18 cellular contexts compared by ENCODE assay signal in the genomic region with DNA sequence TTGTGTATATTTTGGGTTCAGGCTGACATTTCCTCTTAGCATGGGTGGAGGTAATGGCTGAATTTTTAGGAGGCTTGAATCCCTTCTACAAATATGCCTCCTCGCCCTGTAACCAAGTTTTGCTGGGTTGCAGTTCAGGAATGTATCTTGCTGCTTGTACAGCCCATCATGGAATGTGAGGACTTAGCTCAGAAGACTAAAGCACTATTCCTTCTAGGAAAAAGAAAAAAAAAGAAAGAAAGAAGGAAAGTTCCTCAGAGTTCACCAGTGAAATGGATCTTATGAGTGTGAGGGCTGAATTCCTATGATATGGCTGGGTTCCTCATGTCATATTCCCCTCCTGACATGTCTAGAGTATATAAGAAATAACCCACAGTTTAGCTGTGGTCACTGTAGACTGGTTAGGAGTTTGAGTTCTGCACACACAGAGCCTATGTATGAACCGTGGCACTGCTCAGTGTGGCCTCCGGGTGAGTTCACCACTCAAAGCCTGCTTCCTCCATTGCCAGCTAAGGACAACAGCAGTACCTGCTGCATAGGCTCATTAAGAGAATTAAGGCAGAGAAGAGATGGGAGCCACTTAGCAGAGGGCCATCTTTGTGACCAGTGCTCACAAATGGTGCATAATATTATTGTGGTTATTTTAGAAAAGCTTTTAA.
DNase-seq lines count a peak whose midpoint lies in the region; ATAC-seq and TF ChIP-seq lines count a peak whose summit lies in the region.
"Had no signal": no experiment of that assay in that cellular context is flagged by ENCODE, and none has a peak within 500 bp of the region (broad histone marks: within the 10 kb centered on the region; RNA-seq: fewer than 3 reads in every experiment).

No MANE protein-coding gene starts in this region.

- peak overlapping the region; percentile 18; the same call in 1 of the 2 replicates for H3K4me2 ChIP-seq in BLaER1
- H3K4me2 ChIP-seq: KMS-11, PC-9 had no signal

- H3K27ac Mint-ChIP-seq in HFFc6 (no peak overlapping the region), osteocyte (ENCODE audit: unreplicated experiment) (peak overlapping the region; percentile 34)
- no peak overlapping the region for H3K27ac Mint-ChIP-seq in activated CD4-positive, alpha-beta T cell treated with anti-CD3 and anti-CD28 coated beads for 36 hours

- H4K20me1 ChIP-seq in BLaER1, result no peaks in the 10 kb centered on the region

- no peak overlapping the region for H3K4me3 Mint-ChIP-seq in HFFc6
- H3K4me3 Mint-ChIP-seq in osteocyte (ENCODE audit: unreplicated experiment), result no peak overlapping the region
- H3K4me3 Mint-ChIP-seq in activated CD4-positive, alpha-beta T cell treated with anti-CD3 and anti-CD28 coated beads for 36 hours, result no peak overlapping the region
- H3K4me3 Mint-ChIP-seq: neural crest cell had no signal

- H3K9ac ChIP-seq in BLaER1, result no peak overlapping the region
- H3K9ac ChIP-seq: KMS-11 had no signal

- H3K9me3 Mint-ChIP-seq in HFFc6 (no peaks in the 10 kb centered on the region), osteocyte (ENCODE audit: unreplicated experiment) (no peaks in the 10 kb centered on the region)
- no peaks in the 10 kb centered on the region for H3K9me3 Mint-ChIP-seq in activated CD4-positive, alpha-beta T cell treated with anti-CD3 and anti-CD28 coated beads for 36 hours (ENCODE audit: low read depth)
- H3K9me3 Mint-ChIP-seq: neural crest cell had no signal

- H3K36me3 Mint-ChIP-seq in HFFc6 (ENCODE audit: low read depth) (no peaks in the 10 kb centered on the region), osteocyte (ENCODE audit: unreplicated experiment) (no peaks in the 10 kb centered on the region)
- H3K36me3 Mint-ChIP-seq in activated CD4-positive, alpha-beta T cell treated with anti-CD3 and anti-CD28 coated beads for 36 hours (ENCODE audit: low read depth), result no peaks in the 10 kb centered on the region

- 0 out of 2 replicates have a peak, but pooled peaks cover 3% of the 10 kb centered on the region for H3K9me3 ChIP-seq in BLaER1

- TF ChIP-seq CTCF in HFFc6 (IDR thresholded peaks at IDR 0.05) (no peak), choroid plexus epithelial cell (conservative IDR thresholded peaks at IDR 0.05; ENCODE audit: low read depth, low read length) (no peak), osteocyte (IDR thresholded peaks at IDR 0.05) (no peak)

- H3K4me1 ChIP-seq in BLaER1, result peaks cover 30% of the 10 kb centered on the region

- H3K27me3 Mint-ChIP-seq in HFFc6 (ENCODE audit: insufficient read depth) (peaks cover 15% of the 10 kb centered on the region), osteocyte (ENCODE audit: unreplicated experiment) (no peaks in the 10 kb centered on the region)
- peaks cover 2% of the 10 kb centered on the region for H3K27me3 Mint-ChIP-seq in activated CD4-positive, alpha-beta T cell treated with anti-CD3 and anti-CD28 coated beads for 36 hours

- ATAC-seq in activated CD4-positive, alpha-beta T cell treated with anti-CD3 and anti-CD28 coated beads for 36 hours, result no peak
- ATAC-seq: stimulated activated naive CD8-positive, alpha-beta T cell treated with anti-CD3 and anti-CD28 coated beads, Interleukin-15, Interleukin-2, amounts not matched to agents 100 U/mL and 50 U/mL, for 24 hours had no signal

- DNase-seq in HFFc6, result peak; percentile 26
- DNase-seq in choroid plexus epithelial cell (ENCODE audit: low read depth), result peak; percentile 54
- DNase-seq in osteocyte (ENCODE audit: extremely low spot score, unreplicated experiment), result no peak
- DNase-seq in stimulated activated CD4-positive, alpha-beta T cell treated with anti-CD3 and anti-CD28 coated beads, Interleukin-12 subunit alpha, Interleukin-12 subunit beta, amount 100 ng/mL, for 4 hours, result no peak
- no peak for DNase-seq in COLO829 (ENCODE audit: low spot score)
- DNase-seq in activated CD4-positive, alpha-beta T cell treated with anti-CD3 and anti-CD28 coated beads for 36 hours, result no peak
- DNase-seq in NCI-H524 treated with DMSO at 0.1 percent for 48 hours (lab: John Stamatoyannopoulos, UW), result no peak
- DNase-seq: activated gamma-delta T cell treated with Interleukin-2 at 50 U/mL for 16 hours; GDM1; HCEC 1CT; midbrain; NCI-H1105 treated with DMSO at 0.1 percent for 48 hours; NCI-H69; PC-9; stimulated activated naive CD8-positive, alpha-beta T cell treated with anti-CD3 and anti-CD28 coated beads, Interleukin-15, Interleukin-2, amounts not matched to agents 100 U/mL and 50 U/mL, for 24 hours had no signal

- no peak overlapping the region for H3K27ac ChIP-seq in BLaER1
- H3K27ac ChIP-seq: KMS-11, PC-9 had no signal

- intact Hi-C loops in activated CD4-positive, alpha-beta T cell treated with anti-CD3 and anti-CD28 coated beads for 36 hours (cut with DNase I, micrococcal nuclease), result no loop called here

- H3K27me3 ChIP-seq in BLaER1, result no peaks in the 10 kb centered on the region

- H3K4me3 ChIP-seq in BLaER1 (no peak overlapping the region), choroid plexus epithelial cell (ENCODE audit: low read depth, low read length) (no peak overlapping the region)
- H3K4me3 ChIP-seq: PC-9 had no signal

- peaks cover 16% of the 10 kb centered on the region for H3K4me1 Mint-ChIP-seq in HFFc6 (ENCODE audit: low read depth)
- H3K4me1 Mint-ChIP-seq in osteocyte (ENCODE audit: unreplicated experiment), result peaks cover 26% of the 10 kb centered on the region
- no peaks in the 10 kb centered on the region for H3K4me1 Mint-ChIP-seq in activated CD4-positive, alpha-beta T cell treated with anti-CD3 and anti-CD28 coated beads for 36 hours
- H3K4me1 Mint-ChIP-seq: neural crest cell had no signal

- POLR2A ChIA-PET in activated CD4-positive, alpha-beta T cell treated with anti-CD3 and anti-CD28 coated beads for 36 hours (lab: Charles Lee), result no interaction called here

- no peaks in the 10 kb centered on the region for H3K36me3 ChIP-seq in BLaER1

- CTCF ChIA-PET in activated CD4-positive, alpha-beta T cell treated with anti-CD3 and anti-CD28 coated beads for 36 hours (lab: Charles Lee), result interaction anchor here (0.8 kb wide), 1 partner anchor 31 kb away, joined by 3 read pairs; no protein-coding TSS in a partner anchor

Comparison
In these comparisons a context has a peak if more than half of its experiments do, and no peak if none do; other contexts are left out.
1. DNase-seq: peak in HFFc6 (single experiment) and choroid plexus epithelial cell (single experiment); none in osteocyte (single experiment), stimulated activated CD4-positive, alpha-beta T cell treated with anti-CD3 and anti-CD28 coated beads, Interleukin-12 subunit alpha, Interleukin-12 subunit beta, amount 100 ng/mL, for 4 hours (single experiment), COLO829 (single experiment), activated CD4-positive, alpha-beta T cell treated with anti-CD3 and anti-CD28 coated beads for 36 hours (single experiment) and NCI-H524 treated with DMSO at 0.1 percent for 48 hours (single experiment).